Comparison of ENCODE assay signal across 8 cellular contexts in the genomic region with DNA sequence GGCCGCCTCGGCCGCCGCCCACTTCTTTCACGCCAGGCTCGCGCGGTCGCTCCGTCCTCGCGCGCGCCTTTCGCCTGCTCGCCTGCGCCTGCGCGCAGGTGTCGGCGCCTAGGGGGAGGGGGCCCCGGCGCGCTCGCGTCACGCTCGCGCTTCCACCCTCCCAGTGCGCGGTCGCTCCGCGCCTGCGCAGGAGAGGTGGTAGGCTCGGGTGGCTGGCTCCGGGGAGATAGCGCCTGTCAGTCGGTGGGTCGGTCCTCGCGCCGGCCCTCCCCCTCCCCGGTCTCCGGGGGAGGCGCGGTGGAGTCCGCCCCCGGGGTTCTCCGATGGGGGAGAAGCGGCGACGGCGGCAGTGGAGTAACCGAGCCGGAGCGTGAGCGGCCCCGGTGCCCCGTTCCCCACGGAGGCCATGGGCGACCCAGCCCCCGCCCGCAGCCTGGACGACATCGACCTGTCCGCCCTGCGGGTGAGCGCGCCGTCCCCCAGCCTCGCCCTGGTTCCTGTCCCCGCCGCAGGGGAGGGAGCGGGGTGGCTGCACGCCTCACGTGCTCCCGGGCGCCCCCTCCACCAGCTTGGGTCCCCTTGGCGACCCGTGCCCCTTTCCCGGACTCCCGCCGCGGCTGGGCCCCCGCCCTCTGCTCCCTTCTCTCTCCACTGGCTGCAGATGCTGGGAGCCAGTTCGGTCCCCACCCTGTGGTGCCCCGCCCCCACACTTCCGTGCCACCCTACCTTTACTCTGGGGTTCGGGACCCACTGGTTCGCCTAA. TPM values are rescaled to one million over a fixed set of nuclear protein-coding genes. Genes with fewer than 3 reads are reported as not detected.
DNase-seq lines count a peak whose midpoint lies in the region; ATAC-seq lines count a peak whose summit lies in the region.

A gene (plus strand): TSS at position 163 of the 763 bp plus-strand sequence. CDS start 244 bp downstream, at position 407.

- H3K4me3 Mint-ChIP-seq in naive thymus-derived CD8-positive, alpha-beta T cell, result peak within 1 kb of the TSS; percentile 90 to 98 (median 93)
- H3K4me3 Mint-ChIP-seq in stimulated activated naive B cell treated with anti-CD40 and anti-IgM and Interleukin-4, amounts not matched to agents 10 μg/mL and 1 μg/mL and 100 μg/mL, for 72 hours, result peak within 1 kb of the TSS; percentile 84 to 89

- peaks cover 0 to 5% (median 0%) of the 10 kb centered on the region in 3 donors for H3K36me3 Mint-ChIP-seq in naive thymus-derived CD8-positive, alpha-beta T cell
- H3K36me3 Mint-ChIP-seq in stimulated activated naive B cell treated with anti-CD40 and anti-IgM and Interleukin-4, amounts not matched to agents 10 μg/mL and 1 μg/mL and 100 μg/mL, for 72 hours, result peaks cover 5 to 8% of the 10 kb centered on the region in 2 donors

- in situ Hi-C loops in KBM-7 (cut with MboI; ENCODE audit: low pct_unique_long_range_greater_than_20kb, low sequenced_read_pairs), result no loop called here

- DNase-seq in DMS53 treated with DMSO at 0.1 percent for 48 hours (lab: John Stamatoyannopoulos, UW; ENCODE audit: unreplicated experiment) (peak; percentile 78), KBM-7 (peak; percentile 94), RKO (ENCODE audit: low spot score) (peak; percentile 94), fibroblast of gingiva (ENCODE audit: low read depth) (peak; percentile 90)
- DNase-seq in activated T-helper 1 cell treated with anti-CD3 and anti-CD28 coated beads, Interleukin-2, amount 50 U/mL, for 16 hours (ENCODE audit: low read depth in 1 of 2, low spot score in 1 of 2), result peak; percentile 68 to 88
- peak; percentile 80 to 94 (median 86) for DNase-seq in naive thymus-derived CD8-positive, alpha-beta T cell
- peak; percentile 87 for DNase-seq in stimulated activated naive B cell treated with anti-CD40 and anti-IgM and Interleukin-4, amounts not matched to agents 10 μg/mL and 1 μg/mL and 100 μg/mL, for 72 hours

- peak; percentile 72 for ATAC-seq in GM21619 (IDR thresholded peaks at IDR 0.05; ENCODE audit: unreplicated experiment)
- ATAC-seq in naive thymus-derived CD8-positive, alpha-beta T cell, result peak; percentile 88 to 89
- peak; percentile 86 to 92 for ATAC-seq in stimulated activated naive B cell treated with anti-CD40 and anti-IgM and Interleukin-4, amounts not matched to agents 10 μg/mL and 1 μg/mL and 100 μg/mL, for 72 hours (replicated peaks)

- peaks cover 23 to 45% (median 35%) of the 10 kb centered on the region in 4 donors for H3K4me1 Mint-ChIP-seq in naive thymus-derived CD8-positive, alpha-beta T cell
- H3K4me1 Mint-ChIP-seq in stimulated activated naive B cell treated with anti-CD40 and anti-IgM and Interleukin-4, amounts not matched to agents 10 μg/mL and 1 μg/mL and 100 μg/mL, for 72 hours, result peaks cover 24 to 31% of the 10 kb centered on the region in 2 donors

- POLR2A ChIA-PET in naive thymus-derived CD8-positive, alpha-beta T cell (lab: Charles Lee), result interaction anchor here (0.6 to 2.7 kb wide), 8 partner anchors 14 to 123 kb away, joined by 3 to 9 read pairs (median 4); a partner anchor contains a TSS

- no peaks in the 10 kb centered on the region for H3K27me3 Mint-ChIP-seq in naive thymus-derived CD8-positive, alpha-beta T cell
- no peaks in the 10 kb centered on the region for H3K27me3 Mint-ChIP-seq in stimulated activated naive B cell treated with anti-CD40 and anti-IgM and Interleukin-4, amounts not matched to agents 10 μg/mL and 1 μg/mL and 100 μg/mL, for 72 hours

- peak within 1 kb of the TSS; percentile 85 to 98 (median 94) for H3K27ac Mint-ChIP-seq in naive thymus-derived CD8-positive, alpha-beta T cell
- H3K27ac Mint-ChIP-seq in stimulated activated naive B cell treated with anti-CD40 and anti-IgM and Interleukin-4, amounts not matched to agents 10 μg/mL and 1 μg/mL and 100 μg/mL, for 72 hours, result peak within 1 kb of the TSS; percentile 95

- H3K9me3 Mint-ChIP-seq in naive thymus-derived CD8-positive, alpha-beta T cell, result no peaks in the 10 kb centered on the region
- no peaks in the 10 kb centered on the region for H3K9me3 Mint-ChIP-seq in stimulated activated naive B cell treated with anti-CD40 and anti-IgM and Interleukin-4, amounts not matched to agents 10 μg/mL and 1 μg/mL and 100 μg/mL, for 72 hours

RNA-seq across cellular contexts. Expression of the gene that starts here (rescaled TPM):
- total RNA-seq in naive thymus-derived CD8-positive, alpha-beta T cell, result 100 to 1,000 TPM; 110 to 117 TPM
- 10 to 100 TPM in 1 of 3 donors, 1 to 10 TPM in 2; 4.1 to 12.9 (median 8.1) TPM for polyA plus RNA-seq in naive thymus-derived CD8-positive, alpha-beta T cell

Comparison
In these comparisons a context has a peak if more than half of its experiments do, and no peak if none do; other contexts are left out.
1. Peak in every context shown above with its lines: DNase-seq and ATAC-seq.